Comparison of ENCODE assay signal across 10 cellular contexts in the genomic region with DNA sequence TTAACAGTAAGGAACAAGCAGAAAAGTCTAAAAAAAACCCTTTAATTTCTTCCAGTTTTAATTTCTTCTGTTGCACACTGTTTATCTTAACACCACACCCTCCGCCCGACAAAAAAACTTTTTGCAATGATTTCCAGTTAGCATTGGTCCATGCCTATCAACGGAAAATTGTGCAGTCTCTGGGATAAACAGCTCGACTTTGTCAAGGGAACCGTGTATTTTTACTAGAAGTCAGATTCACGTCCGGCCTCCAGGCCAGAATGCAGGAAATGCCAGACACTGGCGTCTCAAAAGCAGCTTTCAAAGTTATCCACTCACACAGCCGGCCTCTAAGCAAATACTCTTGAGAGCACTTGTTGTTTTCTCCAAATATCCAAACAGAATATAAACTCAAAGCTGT. TPM values are rescaled to one million over a fixed set of nuclear protein-coding genes. Genes with fewer than 3 reads are reported as not detected.
DNase-seq lines count a peak whose midpoint lies in the region; ATAC-seq, FAIRE-seq and TF ChIP-seq lines count a peak whose summit lies in the region.
"Had no signal": no experiment of that assay in that cellular context is flagged by ENCODE, and none has a peak within 500 bp of the region (broad histone marks: within the 10 kb centered on the region; RNA-seq: fewer than 3 reads in every experiment).

No MANE protein-coding gene starts in this region.

- peaks cover 34% of the 10 kb centered on the region for H3K36me3 ChIP-seq in CD4-positive, CD25-positive, alpha-beta regulatory T cell (ENCODE audit: control insufficient read depth, insufficient read depth, low read length)
- H3K36me3 ChIP-seq in Peyer's patch: peaks cover 0 to 44% (median 3%) of the 10 kb centered on the region in 3 donors
- H3K36me3 ChIP-seq in neutrophil: peaks cover 55% of the 10 kb centered on the region
- H3K36me3 ChIP-seq in small intestine (ENCODE audit: control insufficient read depth in 2 of 2, insufficient read depth in 2 of 2, low read length in 2 of 2): peaks cover 0 to 4% of the 10 kb centered on the region in 2 donors

- peaks cover 40% of the 10 kb centered on the region for H3K36me3 Mint-ChIP-seq in CD4-positive, CD25-positive, alpha-beta regulatory T cell

- peak overlapping the region; percentile 89 to 91 (median 91) for H3K27ac Mint-ChIP-seq in CD4-positive, CD25-positive, alpha-beta regulatory T cell

- 35 to 66% (median 61%) methylated on average over 9 of the region's 9 CpGs for WGBS in small intestine, 3 donors

- FAIRE-seq in small intestine (lab: Jason Lieb, UNC): no peak

- H3K9me3 ChIP-seq in CD4-positive, CD25-positive, alpha-beta regulatory T cell (ENCODE audit: control insufficient read depth in 2 of 2, low read length in 2 of 2): peaks cover 0 to 3% of the 10 kb centered on the region in 2 experiments
- H3K9me3 ChIP-seq in Peyer's patch (no peaks in the 10 kb centered on the region), neutrophil (no peaks in the 10 kb centered on the region), small intestine (ENCODE audit: control insufficient read depth, low read depth) (no peaks in the 10 kb centered on the region)

- no peaks in the 10 kb centered on the region for H3K27me3 ChIP-seq in CD4-positive, CD25-positive, alpha-beta regulatory T cell (ENCODE audit: control insufficient read depth, insufficient read depth, low read length)
- no peaks in the 10 kb centered on the region for H3K27me3 ChIP-seq in Peyer's patch
- H3K27me3 ChIP-seq in neutrophil: no peaks in the 10 kb centered on the region
- no peaks in the 10 kb centered on the region for H3K27me3 ChIP-seq in small intestine (ENCODE audit: control insufficient read depth in 2 of 2, insufficient read depth in 2 of 2, low read length in 2 of 2)

- TF ChIP-seq CTCF in Peyer's patch (IDR thresholded peaks at IDR 0.05) (no peak), neutrophil (IDR thresholded peaks at IDR 0.05) (no peak)

- H3K9me3 Mint-ChIP-seq in CD4-positive, CD25-positive, alpha-beta regulatory T cell: peaks cover 0 to 7% (median 0%) of the 10 kb centered on the region in 7 donors

- H3K27me3 Mint-ChIP-seq in CD4-positive, CD25-positive, alpha-beta regulatory T cell: no peaks in the 10 kb centered on the region

- peak overlapping the region; percentile 78 for H3K27ac ChIP-seq in CD4-positive, CD25-positive, alpha-beta regulatory T cell (ENCODE audit: insufficient read depth, low read length, poor library complexity, severe bottlenecking)
- H3K27ac ChIP-seq in Peyer's patch (peak overlapping the region; percentile 18 to 70 (median 49)), neutrophil (peak overlapping the region; percentile 81), small intestine (ENCODE audit: low read depth in 1 of 2, low read length in 1 of 2) (peak overlapping the region in 1 of 2 donors; percentile 92)

- no peak for TF ChIP-seq POLR2A in Peyer's patch (IDR thresholded peaks at IDR 0.05)

- H3K4me1 ChIP-seq in CD4-positive, CD25-positive, alpha-beta regulatory T cell (ENCODE audit: control insufficient read depth, insufficient read depth, low read length, poor library complexity, severe bottlenecking): peaks cover 53% of the 10 kb centered on the region
- H3K4me1 ChIP-seq in Peyer's patch (peaks cover 0 to 13% (median 7%) of the 10 kb centered on the region in 4 donors), neutrophil (ENCODE audit: control insufficient read depth in 1 of 2, insufficient read depth in 1 of 2, low read depth in 1 of 2, low read length in 1 of 2) (peaks cover 71 to 75% of the 10 kb centered on the region in 2 experiments), small intestine (ENCODE audit: control insufficient read depth in 2 of 2, insufficient read depth in 1 of 2, low read depth in 1 of 2, low read length in 1 of 2) (peaks cover 0 to 3% of the 10 kb centered on the region in 2 donors)

- peak overlapping the region in 2 of 4 donors; percentile 48 to 56 for H3K4me3 Mint-ChIP-seq in CD4-positive, CD25-positive, alpha-beta regulatory T cell

- peaks cover 37 to 71% (median 49%) of the 10 kb centered on the region in 4 donors for H3K4me1 Mint-ChIP-seq in CD4-positive, CD25-positive, alpha-beta regulatory T cell

- peak in 1 of 3 donors; percentile 33 for DNase-seq in CD4-positive, CD25-positive, alpha-beta regulatory T cell
- DNase-seq in Peyer's patch (no peak), fibroblast of gingiva (ENCODE audit: low read depth) (peak; percentile 77), small intestine (no peak), ureter (ENCODE audit: low spot score) (no peak)
- DNase-seq: activated CD4-positive, alpha-beta T cell treated with anti-CD3 and anti-CD28 coated beads, Interleukin-2, amount 50 U/mL, for 4 hours; NCI-H2171 treated with DMSO at 0.1 percent for 48 hours had no signal

- H3K4me3 ChIP-seq in CD4-positive, CD25-positive, alpha-beta regulatory T cell (ENCODE audit: low read depth, low read length): no peak overlapping the region
- H3K4me3 ChIP-seq in Peyer's patch: no peak overlapping the region
- no peak overlapping the region for H3K4me3 ChIP-seq in neutrophil (ENCODE audit: low read depth in 1 of 2, low read length in 1 of 2)
- H3K4me3 ChIP-seq in small intestine (ENCODE audit: low read depth in 1 of 2, low read length in 2 of 2): no peak overlapping the region

- no peak for ATAC-seq in CD4-positive, CD25-positive, alpha-beta regulatory T cell (ENCODE audit: low read depth in 2 of 2)
- ATAC-seq in HG02678 (IDR thresholded peaks at IDR 0.05; ENCODE audit: unreplicated experiment) (no peak), GM21367 (IDR thresholded peaks at IDR 0.05; ENCODE audit: unreplicated experiment) (no peak)

RNA-seq across cellular contexts. Expression of gene NUP210L, which starts 0.4 kb away (rescaled TPM):
- total RNA-seq in CD4-positive, CD25-positive, alpha-beta regulatory T cell: 0.10 TPM
- polyA plus RNA-seq in CD4-positive, CD25-positive, alpha-beta regulatory T cell: under 1 TPM in 2 of 4 donors, not detected in 2; 0.02 to 0.17 TPM
- under 1 TPM in 1 of 4 donors, not detected in 3; 0.18 TPM for total RNA-seq in Peyer's patch
- polyA plus RNA-seq in small intestine: under 1 TPM in 1 of 3 donors, not detected in 2; 0.01 TPM
- total RNA-seq in ureter: 0.39 TPM

RNA-seq across cellular contexts. Expression of gene TPM3, which starts 36.6 kb away (rescaled TPM):
- total RNA-seq in CD4-positive, CD25-positive, alpha-beta regulatory T cell: 412 TPM
- 1,000 to 10,000 TPM in 1 of 4 donors, 100 to 1,000 TPM in 3; 780 to 1,027 (median 844) TPM for polyA plus RNA-seq in CD4-positive, CD25-positive, alpha-beta regulatory T cell
- total RNA-seq in Peyer's patch (100 to 1,000 TPM; 200 to 451 (median 280) TPM), ureter (242 TPM)
- polyA plus RNA-seq in small intestine: 100 to 1,000 TPM; 244 to 335 (median 248) TPM

RNA-seq across cellular contexts. Expression of gene CFAP141, which starts 50.9 kb away (rescaled TPM):
- not detected for total RNA-seq in CD4-positive, CD25-positive, alpha-beta regulatory T cell
- polyA plus RNA-seq in CD4-positive, CD25-positive, alpha-beta regulatory T cell: not detected
- total RNA-seq in Peyer's patch (not detected), ureter (not detected)
- not detected for polyA plus RNA-seq in small intestine
